ENCODE assay signal across 8 cellular contexts in genomic region chr11:67057410-67057757, GRCh38. TPM values are rescaled to one million over a fixed set of nuclear protein-coding genes. Genes with fewer than 3 reads are reported as not detected.
DNase-seq lines count a peak whose midpoint lies in the region; ATAC-seq, FAIRE-seq and TF ChIP-seq lines count a peak whose summit lies in the region.

No MANE protein-coding gene starts in this region.

- no peak for TF ChIP-seq RAD21 in HepG2 (CRISPR knock-in tag; IDR thresholded peaks at IDR 0.05)

- DNase-seq in T-helper 1 cell, result no peak
- DNase-seq in bronchial epithelial cell (ENCODE audit: low read depth), result no peak
- no peak for DNase-seq in HepG2 (ENCODE audit: low spot score)
- no peak for DNase-seq in suprapubic skin (ENCODE audit: low spot score in 2 of 2)
- no peak for DNase-seq in hypothalamus (lab: John Stamatoyannopoulos, UW)
- no peak for DNase-seq in dedifferentiated amniotic fluid mesenchymal stem cell (ENCODE audit: extremely low spot score)

- H3K4me2 ChIP-seq in HepG2 (ENCODE audit: low read depth, low read length), result peak overlapping the region; percentile 92

- intact Hi-C loops in HepG2 (cut with micrococcal nuclease; ENCODE audit: unreplicated experiment), result no loop called here

- H3K9me3 Mint-ChIP-seq in T-helper 1 cell treated with Interleukin-12 subunit alpha and Interleukin-12 subunit beta and Interleukin-4 antibody, amounts not matched to agents 30 μg/mL and 1 μg/mL, for 36 hours, result no peaks in the 10 kb centered on the region

- TF ChIP-seq CTCF in bronchial epithelial cell (IDR thresholded peaks at IDR 0.05; ENCODE audit: insufficient read depth, low read length, severe bottlenecking), result no peak
- TF ChIP-seq CTCF in HepG2 (CRISPR knock-in tag; IDR thresholded peaks at IDR 0.05), result no peak
- no peak for TF ChIP-seq CTCF in suprapubic skin (IDR thresholded peaks at IDR 0.05)

- POLR2A ChIA-PET in HepG2 (lab: Yijun Ruan, JAX), result no interaction called here

- no TSS peak for BruUV-seq in HepG2 (replicated peaks; lab: Mats Ljungman, UMichigan)

- no peaks in the 10 kb centered on the region for H3K79me2 ChIP-seq in HepG2 (ENCODE audit: insufficient read depth, low read length)

- no peak overlapping the region for H3K27ac Mint-ChIP-seq in T-helper 1 cell treated with Interleukin-12 subunit alpha and Interleukin-12 subunit beta and Interleukin-4 antibody, amounts not matched to agents 30 μg/mL and 1 μg/mL, for 36 hours

- TF ChIP-seq EP300 in HepG2 (IDR thresholded peaks at IDR 0.05; ENCODE audit: low read depth in 2 of 2, low read length in 2 of 2) (no peak), HepG2 (CRISPR knock-in tag; IDR thresholded peaks at IDR 0.05; ENCODE audit: borderline replicate concordance) (no peak), suprapubic skin (IDR thresholded peaks at IDR 0.05) (no peak)

- peaks cover 8% of the 10 kb centered on the region for H3K4me1 Mint-ChIP-seq in T-helper 1 cell treated with Interleukin-12 subunit alpha and Interleukin-12 subunit beta and Interleukin-4 antibody, amounts not matched to agents 30 μg/mL and 1 μg/mL, for 36 hours (ENCODE audit: low read depth)

- no peaks in the 10 kb centered on the region for H3K36me3 Mint-ChIP-seq in T-helper 1 cell treated with Interleukin-12 subunit alpha and Interleukin-12 subunit beta and Interleukin-4 antibody, amounts not matched to agents 30 μg/mL and 1 μg/mL, for 36 hours (ENCODE audit: low read depth)

- CTCF ChIA-PET in HepG2 (lab: Yijun Ruan, JAX; ENCODE audit: low intra/inter-chr PET ratio, low total read pairs), result no interaction called here

- H4K20me1 ChIP-seq in HepG2 (ENCODE audit: insufficient read depth, low read length), result no peaks in the 10 kb centered on the region

- FAIRE-seq in bronchial epithelial cell (lab: Jason Lieb, UNC), result no peak
- no peak for FAIRE-seq in HepG2 (lab: Jason Lieb, UNC)

- H3K9me3 ChIP-seq in HepG2 (ENCODE audit: low read length), result no peaks in the 10 kb centered on the region
- no peaks in the 10 kb centered on the region for H3K9me3 ChIP-seq in suprapubic skin

- H3K4me3 Mint-ChIP-seq in T-helper 1 cell treated with Interleukin-12 subunit alpha and Interleukin-12 subunit beta and Interleukin-4 antibody, amounts not matched to agents 30 μg/mL and 1 μg/mL, for 36 hours, result peak overlapping the region; percentile 34

- no peak overlapping the region for H2AFZ ChIP-seq in HepG2 (ENCODE audit: low read length)

- WGBS in HepG2 (ENCODE audit: low lambda C conversion rate), result 27% methylated on average over 3 of the region's 8 CpGs
- 56% methylated on average over 8 of the region's 8 CpGs for WGBS in suprapubic skin

- H3K9ac ChIP-seq in HepG2 (ENCODE audit: insufficient read depth, low read depth, low read length), result peak overlapping the region; percentile 40; the same call in 1 of the 2 replicates

- H3K27ac ChIP-seq in HepG2 (ENCODE audit: extremely low read length, insufficient read depth, low read length) (no peak overlapping the region), suprapubic skin (peak overlapping the region; percentile 90)

- peaks cover 7% of the 10 kb centered on the region for H3K27me3 Mint-ChIP-seq in T-helper 1 cell treated with Interleukin-12 subunit alpha and Interleukin-12 subunit beta and Interleukin-4 antibody, amounts not matched to agents 30 μg/mL and 1 μg/mL, for 36 hours (ENCODE audit: low read depth)

- H3K4me3 ChIP-seq in bronchial epithelial cell (ENCODE audit: low read depth, low read length) (peak overlapping the region; percentile 83), HepG2 (replicated peaks in 1 of 3; ENCODE audit: insufficient read depth in 1 of 3, low read depth in 2 of 3, low read length in 3 of 3) (peak overlapping the region in 1 of 3 experiments; percentile 78; a peak in 3 of 6 replicates), suprapubic skin (peak overlapping the region; percentile 57)

- ATAC-seq in HepG2 (no peak; the same call in 2 of the 3 replicates), HG02852 (IDR thresholded peaks at IDR 0.05; ENCODE audit: unreplicated experiment) (no peak)

- H3K4me1 ChIP-seq in HepG2 (ENCODE audit: insufficient read depth, low read length) (peaks cover 63% of the 10 kb centered on the region), suprapubic skin (peaks cover 49% of the 10 kb centered on the region)

- H3K36me3 ChIP-seq in bronchial epithelial cell (ENCODE audit: control insufficient read depth, insufficient read depth, low read length) (peaks cover 15% of the 10 kb centered on the region), HepG2 (replicated peaks in 1 of 2; ENCODE audit: control insufficient read depth in 1 of 2, insufficient read depth in 2 of 2, low read length in 2 of 2) (no peaks in the 10 kb centered on the region), suprapubic skin (no peaks in the 10 kb centered on the region)

- H3K27me3 ChIP-seq in bronchial epithelial cell (ENCODE audit: control insufficient read depth, insufficient read depth, low read length) (no peaks in the 10 kb centered on the region), HepG2 (ENCODE audit: control insufficient read depth in 1 of 2, insufficient read depth in 2 of 2, low read length in 2 of 2) (peaks cover 1 to 17% of the 10 kb centered on the region in 2 experiments; a peak in 1 of 5 replicates), suprapubic skin (no peaks in the 10 kb centered on the region)

- no peak for TF ChIP-seq POLR2A in HepG2 (IDR thresholded peaks at IDR 0.05; ENCODE audit: insufficient read depth in 1 of 2, low read depth in 2 of 2, low read length in 2 of 2)
- TF ChIP-seq POLR2A in suprapubic skin (IDR thresholded peaks at IDR 0.05), result no peak

- in situ Hi-C loops in HepG2 (cut with HindIII; ENCODE audit: extremely low pct_ligation_motif_present, low pct_unique_long_range_greater_than_20kb), result no loop called here

TF ChIP-seq in HepG2, 621 proteins besides CTCF, POLR2A, EP300 and RAD21:
- TF ChIP-seq ZNF768 (CRISPR knock-in tag; IDR thresholded peaks at IDR 0.05), result peak; percentile 91; the same call in 1 of the 2 replicates
- TF ChIP-seq ZNF619 (CRISPR knock-in tag; IDR thresholded peaks at IDR 0.05), result 0 out of 2 replicates have a peak, but pooled peaks have one; percentile 29
- TF ChIP-seq ZNF607 (CRISPR knock-in tag; IDR thresholded peaks at IDR 0.05; ENCODE audit: borderline replicate concordance), result no peak

RNA-seq across cellular contexts. Expression of gene RHOD, which starts 0.7 kb away (rescaled TPM):
- 222 and 247 TPM in 2 replicates for total RNA-seq in bronchial epithelial cell
- total RNA-seq in HepG2 (2016; rRNA removed; fragmentation: Illumina TruSeq; extraction: Trizol), result 0.27 and 0.29 TPM in 2 replicates
- total RNA-seq in HepG2 (2016; cell fraction: cytosol; rRNA removed; fragmentation: Illumina TruSeq; extraction: Trizol; ENCODE audit: low read depth), result 0.88 and 0.91 TPM in 2 replicates
- total RNA-seq in HepG2 (2016; cell fraction: insoluble cytoplasmic fraction; rRNA removed; fragmentation: Illumina TruSeq; extraction: Trizol), result 0.32 and 0.33 TPM in 2 replicates
- 0.76 and 0.93 TPM in 2 replicates for total RNA-seq in HepG2 (2016; cell fraction: membrane; rRNA removed; fragmentation: Illumina TruSeq; extraction: Trizol)
- 0.34 TPM in 1 of 2 replicates, not detected in the other for total RNA-seq in HepG2 (2016; cell fraction: nucleus; rRNA removed; fragmentation: Illumina TruSeq; extraction: Trizol)
- polyA plus RNA-seq in HepG2 (2011; rRNA removed), result 0.98 and 1.7 TPM in 2 replicates
- 2.1 and 3.1 TPM in 2 replicates for polyA plus RNA-seq in HepG2 (2011; cell fraction: cytosol; rRNA removed)
- 0.66 and 1.1 TPM in 2 replicates for polyA plus RNA-seq in HepG2 (2011; cell fraction: nucleus; rRNA removed)
- 0.47 and 1.2 TPM in 2 replicates for polyA plus RNA-seq in HepG2 (2012)
- 1.6 and 1.9 TPM in 2 replicates for polyA plus RNA-seq in HepG2 (2016; cell fraction: cytosol; fragmentation: Illumina TruSeq; extraction: Trizol; ENCODE audit: low read depth)
- polyA plus RNA-seq in HepG2 (2016; cell fraction: insoluble cytoplasmic fraction; fragmentation: Illumina TruSeq; extraction: Trizol; ENCODE audit: low read depth), result 0.78 and 0.84 TPM in 2 replicates
- 1.1 and 1.4 TPM in 2 replicates for polyA plus RNA-seq in HepG2 (2016; cell fraction: membrane; fragmentation: Illumina TruSeq; extraction: Trizol; ENCODE audit: low read depth)
- polyA plus RNA-seq in HepG2 (2016; cell fraction: nucleus; fragmentation: Illumina TruSeq; extraction: Trizol; ENCODE audit: insufficient read depth, low read depth), result 0.71 TPM in 1 of 2 replicates, not detected in the other
- polyA minus RNA-seq in HepG2 (2011; rRNA and poly(A)+ RNA removed; ENCODE audit: low replicate concordance), result 2.0 and 37.6 TPM in 2 replicates
- 1.7 and 2.0 TPM in 2 replicates for polyA minus RNA-seq in HepG2 (2011; cell fraction: cytosol; rRNA and poly(A)+ RNA removed)
- 0.90 TPM in 1 of 2 replicates, not detected in the other for polyA minus RNA-seq in HepG2 (2011; cell fraction: nucleus; rRNA and poly(A)+ RNA removed)
- total RNA-seq in suprapubic skin, result 10 to 100 TPM; 25.1 to 95.5 (median 65.9) TPM

RNA-seq across cellular contexts. Expression of gene SYT12, which starts 34.5 kb away (rescaled TPM):
- 2.0 and 2.9 TPM in 2 replicates for total RNA-seq in bronchial epithelial cell
- total RNA-seq in HepG2 (2016; rRNA removed; fragmentation: Illumina TruSeq; extraction: Trizol), result 0.02 TPM in 1 of 2 replicates, not detected in the other
- under 0.01 and 0.09 TPM in 2 replicates for total RNA-seq in HepG2 (2016; cell fraction: cytosol; rRNA removed; fragmentation: Illumina TruSeq; extraction: Trizol; ENCODE audit: low read depth)
- not detected in 2 replicates for total RNA-seq in HepG2 (2016; cell fraction: insoluble cytoplasmic fraction; rRNA removed; fragmentation: Illumina TruSeq; extraction: Trizol)
- 0.03 TPM in 1 of 2 replicates, not detected in the other for total RNA-seq in HepG2 (2016; cell fraction: membrane; rRNA removed; fragmentation: Illumina TruSeq; extraction: Trizol)
- total RNA-seq in HepG2 (2016; cell fraction: nucleus; rRNA removed; fragmentation: Illumina TruSeq; extraction: Trizol), result not detected in 2 replicates
- 0.01 and 0.07 TPM in 2 replicates for polyA plus RNA-seq in HepG2 (2011; rRNA removed)
- polyA plus RNA-seq in HepG2 (2011; cell fraction: cytosol; rRNA removed), result 0.03 TPM in 2 replicates
- polyA plus RNA-seq in HepG2 (2011; cell fraction: nucleus; rRNA removed), result 0.05 and 0.10 TPM in 2 replicates
- 0.04 TPM in 2 replicates for polyA plus RNA-seq in HepG2 (2012)
- polyA plus RNA-seq in HepG2 (2016; cell fraction: cytosol; fragmentation: Illumina TruSeq; extraction: Trizol; ENCODE audit: low read depth), result not detected in 2 replicates
- polyA plus RNA-seq in HepG2 (2016; cell fraction: insoluble cytoplasmic fraction; fragmentation: Illumina TruSeq; extraction: Trizol; ENCODE audit: low read depth), result not detected in 2 replicates
- polyA plus RNA-seq in HepG2 (2016; cell fraction: membrane; fragmentation: Illumina TruSeq; extraction: Trizol; ENCODE audit: low read depth), result not detected in 2 replicates
- not detected in 2 replicates for polyA plus RNA-seq in HepG2 (2016; cell fraction: nucleus; fragmentation: Illumina TruSeq; extraction: Trizol; ENCODE audit: insufficient read depth, low read depth)
- polyA minus RNA-seq in HepG2 (2011; rRNA and poly(A)+ RNA removed; ENCODE audit: low replicate concordance), result 0.02 and 20.9 TPM in 2 replicates
- 0.09 TPM in 1 of 2 replicates, not detected in the other for polyA minus RNA-seq in HepG2 (2011; cell fraction: cytosol; rRNA and poly(A)+ RNA removed)
- polyA minus RNA-seq in HepG2 (2011; cell fraction: nucleus; rRNA and poly(A)+ RNA removed), result 0.26 TPM in 1 of 2 replicates, not detected in the other
- 1 to 10 TPM in 1 of 4 donors, under 1 TPM in 3; 0.38 to 1.1 (median 0.53) TPM for total RNA-seq in suprapubic skin

Comparison
In these comparisons a context has a peak if more than half of its experiments do, and no peak if none do; other contexts are left out.
1. RNA of gene RHOD, which starts 0.7 kb away (total RNA-seq): 222 to 247 TPM in bronchial epithelial cell and 25.1 to 95.5 TPM in suprapubic skin; 0.27 to 0.93 TPM in HepG2; every median in the first group is over 10 times any median in the second.